In genomic region chr1:7749126-7749525, GRCh38 we compare ENCODE assay signal across 30 cellular contexts.
"Had no signal": no experiment of that assay in that cellular context is flagged by ENCODE, and none has a peak within 500 bp of the region (broad histone marks: within the 10 kb centered on the region; RNA-seq: fewer than 3 reads in every experiment).

No MANE protein-coding gene starts in this region.

- H3K4me3 Mint-ChIP-seq: immature natural killer cell; naive thymus-derived CD8-positive, alpha-beta T cell; nephron; neural crest cell; stimulated activated effector memory CD8-positive, alpha-beta T cell treated with anti-CD3 and anti-CD28 coated beads, Interleukin-12 subunit alpha, Interleukin-12 subunit beta, amount 100 ng/mL, for 72 hours had no signal

- H3K9me3 Mint-ChIP-seq: immature natural killer cell; naive thymus-derived CD8-positive, alpha-beta T cell; nephron; neural crest cell; stimulated activated effector memory CD8-positive, alpha-beta T cell treated with anti-CD3 and anti-CD28 coated beads, Interleukin-12 subunit alpha, Interleukin-12 subunit beta, amount 100 ng/mL, for 72 hours had no signal

- H3K27ac ChIP-seq: left lung, lower lobe of right lung, pancreas, prostate gland, skin epidermis, stomach, testis, thyroid gland, transverse colon, upper lobe of left lung had no signal

- H3K27ac Mint-ChIP-seq: immature natural killer cell; naive thymus-derived CD8-positive, alpha-beta T cell; nephron; stimulated activated effector memory CD8-positive, alpha-beta T cell treated with anti-CD3 and anti-CD28 coated beads, Interleukin-12 subunit alpha, Interleukin-12 subunit beta, amount 100 ng/mL, for 72 hours had no signal

- ATAC-seq: left colon; left lung; lower lobe of right lung; naive thymus-derived CD8-positive, alpha-beta T cell; pancreas; right cardiac atrium; sciatic nerve; stimulated activated effector memory CD8-positive, alpha-beta T cell treated with anti-CD3 and anti-CD28 coated beads, Interleukin-12 subunit alpha, Interleukin-12 subunit beta, amount 100 ng/mL, for 72 hours; stimulated activated naive CD8-positive, alpha-beta T cell treated with anti-CD3 and anti-CD28 coated beads, Interleukin-15, Interleukin-2, amounts not matched to agents 100 U/mL and 50 U/mL, for 24 hours had no signal

- H3K36me3 Mint-ChIP-seq: immature natural killer cell; naive thymus-derived CD8-positive, alpha-beta T cell; stimulated activated effector memory CD8-positive, alpha-beta T cell treated with anti-CD3 and anti-CD28 coated beads, Interleukin-12 subunit alpha, Interleukin-12 subunit beta, amount 100 ng/mL, for 72 hours had no signal

- DNase-seq: hypothalamus; immature natural killer cell; kidney; left colon; left lung; lower lobe of right lung; mammary epithelial cell; mesenchymal stem cell; naive thymus-derived CD8-positive, alpha-beta T cell; nucleus accumbens; pancreas; posterior cingulate gyrus; retina; right cardiac atrium; stimulated activated CD4-positive, alpha-beta T cell treated with anti-CD3 and anti-CD28 coated beads, Interleukin-12 subunit alpha, Interleukin-12 subunit beta, amount 100 ng/mL, for 4 hours; stimulated activated CD4-positive, alpha-beta T cell treated with anti-CD3 and anti-CD28 coated beads, Interleukin-15, amount 100 ng/mL, for 24 hours; stimulated activated CD4-positive, alpha-beta T cell treated with anti-CD3 and anti-CD28 coated beads, Interleukin-2, amount 100 ng/mL, for 24 hours; stimulated activated CD4-positive, alpha-beta T cell treated with anti-CD3 and anti-CD28 coated beads, Interleukin-4, amount 100 ng/mL, for 24 hours; stimulated activated naive CD8-positive, alpha-beta T cell treated with anti-CD3 and anti-CD28 coated beads, Interleukin-15, Interleukin-2, amounts not matched to agents 100 U/mL and 50 U/mL, for 24 hours; stomach; testis; thyroid gland; transverse colon; upper lobe of left lung had no signal

- H3K9me3 ChIP-seq: left lung, lower lobe of right lung, pancreas, prostate gland, stomach, testis, thyroid gland, transverse colon, upper lobe of left lung had no signal
